8 cellular contexts compared by ENCODE assay signal in genomic region chr2:68319397-68320117, GRCh38. TPM values are rescaled to one million over a fixed set of nuclear protein-coding genes. Genes with fewer than 3 reads are reported as not detected.
A peak's percentile ranks its signal among the peaks of the same experiment; 100 is the strongest.
DNase-seq lines count a peak whose midpoint lies in the region; TF ChIP-seq lines count a peak whose summit lies in the region.

Gene CNRIP1, minus strand, starts transcription at chr2:68319949. Its CDS starts 549 bp downstream, at chr2:68319400.

- peaks cover 22% of the 10 kb centered on the region for H3K36me3 ChIP-seq in ACC112 (ENCODE audit: insufficient read depth, low read length)
- no peaks in the 10 kb centered on the region for H3K36me3 ChIP-seq in brain microvascular endothelial cell (replicated peaks)

- peak within 1 kb of the TSS; percentile 90 for H2AFZ ChIP-seq in ACC112 (ENCODE audit: low read length, unreplicated experiment)

- DNase-seq in GM10266 (ENCODE audit: extremely low spot score) = peak; percentile 27
- DNase-seq in NCI-H748 treated with DMSO at 0.1 percent for 48 hours (lab: John Stamatoyannopoulos, UW) = peak; percentile 39
- peak; percentile 53 for DNase-seq in brain microvascular endothelial cell
- peak in 50 of 51 donors; percentile 33 to 88 (median 68) for DNase-seq in hypothalamus (lab: John Stamatoyannopoulos, UW)
- peak; percentile 92 for DNase-seq in posterior vena cava (ENCODE audit: low spot score)
- DNase-seq in NAMALWA (ENCODE audit: low spot score) = no peak
- DNase-seq in MV-4-11 (lab: John Stamatoyannopoulos, UW) = no peak

- peak within 1 kb of the TSS; percentile 99 for H3K4me3 ChIP-seq in ACC112 (ENCODE audit: low read depth, low read length)
- peak within 1 kb of the TSS; percentile 78 for H3K4me3 ChIP-seq in brain microvascular endothelial cell (ENCODE audit: low read depth, low read length)

- peak within 1 kb of the TSS; percentile 70 for H3K27ac ChIP-seq in ACC112 (ENCODE audit: low read depth, low read length)
- peak within 1 kb of the TSS; percentile 34 for H3K27ac ChIP-seq in brain microvascular endothelial cell

- H3K27me3 ChIP-seq in ACC112 (ENCODE audit: insufficient read depth, low read length) (no peaks in the 10 kb centered on the region), brain microvascular endothelial cell (replicated peaks) (no peaks in the 10 kb centered on the region)

- in situ Hi-C loops in brain microvascular endothelial cell (cut with HindIII; ENCODE audit: low pct_ligation_motif_present, low sequenced_read_pairs) = no loop called here

- peaks cover 12% of the 10 kb centered on the region for H3K4me1 ChIP-seq in ACC112 (ENCODE audit: control insufficient read depth, insufficient read depth, low read length, unreplicated experiment)

- TF ChIP-seq CTCF in GM10266 (IDR thresholded peaks at IDR 0.05; ENCODE audit: control insufficient read depth, insufficient read depth, low read depth, missing control alignments) (no peak), brain microvascular endothelial cell (IDR thresholded peaks at IDR 0.05; ENCODE audit: low read depth, low read length, missing control alignments) (no peak)

- H3K79me2 ChIP-seq in ACC112 (ENCODE audit: control insufficient read depth, insufficient read depth, low read length, unreplicated experiment) = peaks cover 42% of the 10 kb centered on the region

- intact Hi-C loops in posterior vena cava (cut with DNase I) = loop anchor here in 1 of 2 donors (10.0 kb wide), 1 partner anchor 65 kb away; the partner anchor contains the start of gene PPP3R1

RNA-seq across cellular contexts. Expression of gene CNRIP1, which starts in this region (rescaled TPM):
- 10 to 100 TPM; 27.6 to 32.2 TPM for total RNA-seq in posterior vena cava

Comparison
In these comparisons a context has a peak if more than half of its experiments do, and no peak if none do; other contexts are left out.
1. DNase-seq: peak in GM10266 (single experiment), NCI-H748 treated with DMSO at 0.1 percent for 48 hours (single experiment), brain microvascular endothelial cell (single experiment), hypothalamus (50 of 51) and posterior vena cava (single experiment); none in NAMALWA (single experiment) and MV-4-11 (single experiment).